1 cellular context compared by ENCODE assay signal in the genomic region with DNA sequence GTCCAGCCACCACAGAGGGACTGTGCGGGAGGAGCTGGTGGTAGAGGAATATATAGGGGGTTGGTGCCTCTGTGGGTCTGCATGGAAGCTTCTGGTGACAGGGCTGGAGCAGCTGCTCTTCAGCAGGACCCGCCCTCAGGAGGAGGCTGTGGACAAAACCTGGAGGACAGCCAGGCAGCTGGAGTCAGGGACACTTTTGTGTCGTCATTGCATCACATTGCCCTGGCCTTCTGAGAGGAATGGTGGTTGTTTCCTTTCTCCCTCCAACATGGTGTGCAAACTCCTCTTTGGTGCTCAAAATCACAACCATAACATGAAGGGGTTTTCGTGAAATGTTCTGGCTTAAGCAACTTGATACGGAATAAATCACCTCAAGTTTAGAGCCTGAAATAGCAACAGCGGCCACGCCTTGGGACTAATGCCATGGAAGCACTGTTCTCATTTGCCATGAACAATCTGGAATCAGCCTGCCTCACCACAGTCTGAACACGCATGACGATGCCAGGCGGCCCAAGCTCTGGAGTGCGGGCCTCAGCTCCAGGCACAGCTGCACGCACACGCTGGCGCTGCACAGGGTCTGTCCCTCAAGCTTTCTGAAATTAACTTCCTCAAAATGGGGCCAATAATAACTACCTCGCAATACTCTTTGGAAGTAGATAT.
TF ChIP-seq lines count a peak whose summit lies in the region.

No MANE protein-coding gene starts in this region.

TF ChIP-seq in H1, 55 proteins besides CTCF, POLR2A, EP300 and RAD21:
- TF ChIP-seq TBP (IDR thresholded peaks at IDR 0.05; ENCODE audit: low read depth, low read length) (no peak), CEBPB (IDR thresholded peaks at IDR 0.05; ENCODE audit: low read depth, low read length) (peak; percentile 55)
